In the genomic region with DNA sequence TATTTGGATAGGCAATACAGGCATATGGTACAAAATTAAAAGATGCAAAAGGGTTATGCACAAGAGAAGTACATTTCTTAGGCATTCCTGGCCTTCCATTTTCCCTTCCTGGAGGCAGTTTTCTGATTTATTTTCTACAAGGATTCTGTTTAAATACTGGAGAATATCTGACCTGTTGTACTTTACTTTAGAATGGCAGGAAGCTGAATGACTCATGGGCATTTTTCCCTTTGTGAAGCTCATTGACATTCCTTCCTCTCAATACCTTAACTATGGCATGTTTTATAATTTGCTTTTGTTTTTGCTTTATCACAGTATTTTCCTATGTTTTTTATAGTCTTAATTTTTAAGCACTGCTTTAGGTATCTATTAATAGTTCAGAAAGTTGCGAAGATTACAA, we compare ENCODE assay signal across 1 cellular context.
TF ChIP-seq lines count a peak whose summit lies in the region.

No MANE protein-coding gene starts in this region.

TF ChIP-seq in GM23338, 12 proteins besides CTCF, POLR2A, EP300 and RAD21 (continued from another document):
- TF ChIP-seq, protein P1, sequence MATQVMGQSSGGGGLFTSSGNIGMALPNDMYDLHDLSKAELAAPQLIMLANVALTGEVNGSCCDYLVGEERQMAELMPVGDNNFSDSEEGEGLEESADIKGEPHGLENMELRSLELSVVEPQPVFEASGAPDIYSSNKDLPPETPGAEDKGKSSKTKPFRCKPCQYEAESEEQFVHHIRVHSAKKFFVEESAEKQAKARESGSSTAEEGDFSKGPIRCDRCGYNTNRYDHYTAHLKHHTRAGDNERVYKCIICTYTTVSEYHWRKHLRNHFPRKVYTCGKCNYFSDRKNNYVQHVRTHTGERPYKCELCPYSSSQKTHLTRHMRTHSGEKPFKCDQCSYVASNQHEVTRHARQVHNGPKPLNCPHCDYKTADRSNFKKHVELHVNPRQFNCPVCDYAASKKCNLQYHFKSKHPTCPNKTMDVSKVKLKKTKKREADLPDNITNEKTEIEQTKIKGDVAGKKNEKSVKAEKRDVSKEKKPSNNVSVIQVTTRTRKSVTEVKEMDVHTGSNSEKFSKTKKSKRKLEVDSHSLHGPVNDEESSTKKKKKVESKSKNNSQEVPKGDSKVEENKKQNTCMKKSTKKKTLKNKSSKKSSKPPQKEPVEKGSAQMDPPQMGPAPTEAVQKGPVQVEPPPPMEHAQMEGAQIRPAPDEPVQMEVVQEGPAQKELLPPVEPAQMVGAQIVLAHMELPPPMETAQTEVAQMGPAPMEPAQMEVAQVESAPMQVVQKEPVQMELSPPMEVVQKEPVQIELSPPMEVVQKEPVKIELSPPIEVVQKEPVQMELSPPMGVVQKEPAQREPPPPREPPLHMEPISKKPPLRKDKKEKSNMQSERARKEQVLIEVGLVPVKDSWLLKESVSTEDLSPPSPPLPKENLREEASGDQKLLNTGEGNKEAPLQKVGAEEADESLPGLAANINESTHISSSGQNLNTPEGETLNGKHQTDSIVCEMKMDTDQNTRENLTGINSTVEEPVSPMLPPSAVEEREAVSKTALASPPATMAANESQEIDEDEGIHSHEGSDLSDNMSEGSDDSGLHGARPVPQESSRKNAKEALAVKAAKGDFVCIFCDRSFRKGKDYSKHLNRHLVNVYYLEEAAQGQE (IDR thresholded peaks at IDR 0.05; ENCODE audit: unreplicated experiment), result no peak
- TF ChIP-seq EZH2 (IDR thresholded peaks at IDR 0.05; ENCODE audit: low read depth, unreplicated experiment) (no peak), POLR2AphosphoS5 (IDR thresholded peaks at IDR 0.05; ENCODE audit: low read depth) (no peak), ZNF114 (CRISPR knock-in tag; IDR thresholded peaks at IDR 0.05) (no peak), EZH2phosphoT487 (IDR thresholded peaks at IDR 0.05; ENCODE audit: unreplicated experiment) (no peak)
TF ChIP-seq in GM23338: peak in this region for 0.
